9 cellular contexts compared by ENCODE assay signal in the genomic region with DNA sequence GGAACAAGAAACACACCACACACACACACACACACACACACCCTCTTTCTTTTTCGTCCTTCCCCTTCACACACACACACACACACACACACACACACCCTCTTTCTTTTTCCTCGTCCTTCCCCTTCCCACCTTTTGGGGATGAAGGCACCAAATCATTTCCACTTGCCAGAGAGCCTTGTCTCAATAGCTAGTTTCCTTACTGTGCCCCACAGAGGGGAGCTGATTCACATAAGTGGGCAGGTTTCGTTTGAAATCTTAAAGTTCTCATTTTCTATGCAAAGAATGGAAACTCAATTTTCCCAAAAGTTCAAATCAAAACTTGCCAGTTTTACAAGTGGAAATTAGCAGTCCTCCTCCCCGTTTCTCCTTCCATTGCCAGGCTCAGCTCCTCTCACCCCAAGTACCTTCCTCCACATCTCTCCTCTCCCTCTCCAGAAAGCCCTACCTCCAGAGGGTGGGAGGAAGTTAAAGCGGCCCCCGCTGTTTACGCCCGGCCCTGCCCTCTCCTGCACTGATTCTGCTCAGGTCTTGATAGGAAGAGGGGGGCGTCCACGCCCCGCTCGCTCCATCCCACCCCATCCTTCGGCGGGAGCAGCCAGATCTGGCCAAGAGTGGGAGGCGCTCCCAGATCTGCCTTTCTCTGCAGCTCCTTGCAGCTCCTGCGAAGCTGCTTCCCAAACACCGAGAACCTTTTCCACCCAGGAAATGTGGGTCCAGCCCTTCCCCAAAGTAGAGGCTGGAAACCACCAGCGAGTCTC. TPM values are rescaled to one million over a fixed set of nuclear protein-coding genes. Genes with fewer than 3 reads are reported as not detected.
DNase-seq lines count a peak whose midpoint lies in the region; ATAC-seq, FAIRE-seq and TF ChIP-seq lines count a peak whose summit lies in the region.
"Had no signal": no experiment of that assay in that cellular context is flagged by ENCODE, and none has a peak within 500 bp of the region (broad histone marks: within the 10 kb centered on the region; RNA-seq: fewer than 3 reads in every experiment).

No MANE protein-coding gene starts in this region.

- H3K18ac ChIP-seq in neuronal stem cell (ENCODE audit: low read length): peak overlapping the region; percentile 4

- no peak overlapping the region for H2AK5ac ChIP-seq in neuronal stem cell (ENCODE audit: low read depth, low read length)

- H3K36me3 ChIP-seq in gastroesophageal sphincter: no peaks in the 10 kb centered on the region
- no peaks in the 10 kb centered on the region for H3K36me3 ChIP-seq in neuronal stem cell (replicated peaks in 1 of 2; ENCODE audit: control insufficient read depth in 2 of 2, insufficient read depth in 2 of 2, low read length in 2 of 2)

- H3K9ac ChIP-seq in neuronal stem cell (ENCODE audit: low read depth, low read length, poor library complexity): peak overlapping the region; percentile 90

- H3K4ac ChIP-seq in neuronal stem cell (ENCODE audit: low read length): no peak overlapping the region

- H4K8ac ChIP-seq in neuronal stem cell (ENCODE audit: low read depth, low read length): no peak overlapping the region

- peak overlapping the region; percentile 75 for H2BK12ac ChIP-seq in neuronal stem cell (ENCODE audit: low read length)

- peak; percentile 55 for ATAC-seq in gastroesophageal sphincter
- ATAC-seq in GM18519 (IDR thresholded peaks at IDR 0.05; ENCODE audit: low FRiP score, unreplicated experiment): no peak
- no peak for ATAC-seq in GM18520 (IDR thresholded peaks at IDR 0.05; ENCODE audit: unreplicated experiment)
- ATAC-seq: GM12878 had no signal

- H3K23ac ChIP-seq in neuronal stem cell (ENCODE audit: low read depth, low read length, poor library complexity): no peak overlapping the region

- 2 to 18% methylated on average over 4 to 12 of the region's 18 CpGs for WGBS in gastroesophageal sphincter (ENCODE audit: low coverage in 1 of 2), 2 donors
- WGBS in neuronal stem cell (ENCODE audit: extremely low coverage in 2 of 2, insufficient read length in 2 of 2, insufficient replicate concordance in 1 of 2), 2 donors: no CpG with 5 or more reads among the region's 18 CpGs

- no peak overlapping the region for H2BK120ac ChIP-seq in neuronal stem cell (ENCODE audit: low read depth, low read length)

- no peak for TF ChIP-seq POLR2A in gastroesophageal sphincter (IDR thresholded peaks at IDR 0.05)
- TF ChIP-seq POLR2A in H54 (IDR thresholded peaks at IDR 0.05; ENCODE audit: low read depth, low read length): no peak

- H4K91ac ChIP-seq in neuronal stem cell (ENCODE audit: low read depth, low read length, poor library complexity): no peak overlapping the region

- H3K4me1 ChIP-seq in gastroesophageal sphincter (peaks cover 0 to 60% (median 0%) of the 10 kb centered on the region in 3 donors), neuronal stem cell (ENCODE audit: control insufficient read depth in 2 of 2, insufficient read depth in 1 of 2, low read depth in 1 of 2, low read length in 2 of 2) (peaks cover 5 to 7% of the 10 kb centered on the region in 2 donors)

- H3K9me3 ChIP-seq in gastroesophageal sphincter (no peaks in the 10 kb centered on the region), neuronal stem cell (replicated peaks in 1 of 2; ENCODE audit: control insufficient read depth in 2 of 2, insufficient read depth in 1 of 2, low read depth in 1 of 2, low read length in 2 of 2) (no peaks in the 10 kb centered on the region)

- no peak overlapping the region for H2BK5ac ChIP-seq in neuronal stem cell (ENCODE audit: low read length)

- in situ Hi-C loops in Caki2 (cut with HindIII; ENCODE audit: low pct_unique_long_range_greater_than_20kb, low sequenced_read_pairs): no loop called here

- H2BK15ac ChIP-seq in neuronal stem cell (ENCODE audit: low read length): peak overlapping the region; percentile 96

- no peak for TF ChIP-seq EP300 in gastroesophageal sphincter (IDR thresholded peaks at IDR 0.05)

- H3K4me2 ChIP-seq in neuronal stem cell (ENCODE audit: insufficient read depth, low read length, poor library complexity, severe bottlenecking): peak overlapping the region; percentile 94

- DNase-seq in Caki2 (ENCODE audit: low read depth) (peak; percentile 8), OCI-M1 (lab: John Stamatoyannopoulos, UW) (peak; percentile 71), neuronal stem cell (ENCODE audit: low spot score) (peak; percentile 47), H54 (ENCODE audit: insufficient read length, low spot score) (no peak), epidermal melanocyte (ENCODE audit: insufficient read length, low spot score) (no peak)

- no peak for TF ChIP-seq CTCF in gastroesophageal sphincter (IDR thresholded peaks at IDR 0.05)

- no peaks in the 10 kb centered on the region for H3K79me1 ChIP-seq in neuronal stem cell (ENCODE audit: low read depth, low read length)

- H2AFZ ChIP-seq in neuronal stem cell (ENCODE audit: low read length): peak overlapping the region; percentile 97

- peak overlapping the region; percentile 8 to 90 (median 86) for H3K27ac ChIP-seq in gastroesophageal sphincter
- peak overlapping the region; percentile 80 for H3K27ac ChIP-seq in neuronal stem cell (replicated peaks; ENCODE audit: low read length)

- H3K14ac ChIP-seq in neuronal stem cell (ENCODE audit: low read length): no peak overlapping the region

- no peak for FAIRE-seq in H54 (lab: Jason Lieb, UNC)
- FAIRE-seq: GM12878 had no signal

- H3K27me3 ChIP-seq in gastroesophageal sphincter: no peaks in the 10 kb centered on the region
- H3K27me3 ChIP-seq in neuronal stem cell (ENCODE audit: control insufficient read depth in 3 of 3, insufficient read depth in 3 of 3, low read depth in 1 of 3, low read length in 3 of 3): peaks cover 0 to 32% (median 0%) of the 10 kb centered on the region in 3 experiments

- H3K4me3 ChIP-seq in gastroesophageal sphincter: peak overlapping the region; percentile 73 to 97
- H3K4me3 ChIP-seq in neuronal stem cell (ENCODE audit: low read length in 2 of 2): peak overlapping the region; percentile 60 to 85
- H3K4me3 ChIP-seq: GM12878 had no signal

RNA-seq across cellular contexts. Expression of a gene that starts 1.3 kb away (rescaled TPM):
- not detected in 2 replicates for total RNA-seq in Caki2 (2014; rRNA removed; shearing (Covaris generic); ENCODE audit: low replicate concordance)
- 10 to 100 TPM in 3 of 4 donors, 1 to 10 TPM in 1; 6.1 to 17.4 (median 13.8) TPM for total RNA-seq in gastroesophageal sphincter
- polyA plus RNA-seq in neuronal stem cell (2013, experiment 1 of 2): 6.0 TPM
- polyA plus RNA-seq in neuronal stem cell (2013, experiment 2 of 2): 5.6 TPM
- total RNA-seq: GM12878 had no signal

Comparison
In these comparisons a context has a peak if more than half of its experiments do, and no peak if none do; other contexts are left out.
1. DNase-seq: peak in Caki2 (single experiment), OCI-M1 (single experiment) and neuronal stem cell (single experiment); none in H54 (single experiment) and epidermal melanocyte (single experiment).